ENCODE assay signal across 25 cellular contexts in genomic region chr7:130804156-130804708, GRCh38.
"Had no signal": no experiment of that assay in that cellular context is flagged by ENCODE, and none has a peak within 500 bp of the region (broad histone marks: within the 10 kb centered on the region; RNA-seq: fewer than 3 reads in every experiment).

No MANE protein-coding gene starts in this region.

- H3K27ac Mint-ChIP-seq: activated naive CD4-positive, alpha-beta T cell treated with anti-CD3 and anti-CD28 coated beads, Interleukin-2, amount 50 U/mL, for 24 hours; effector memory CD8-positive, alpha-beta T cell; memory B cell; naive B cell; stimulated activated effector memory CD8-positive, alpha-beta T cell treated with anti-CD3 and anti-CD28 coated beads, Interleukin-12 subunit alpha, Interleukin-12 subunit beta, amount 100 ng/mL, for 72 hours had no signal

- H3K27me3 ChIP-seq: adrenal gland, right atrium auricular region had no signal

- DNase-seq: activated CD4-positive, CD25-positive, alpha-beta regulatory T cell treated with anti-CD3 and anti-CD28 coated beads, Interleukin-2, amount 50 U/mL, for 72 hours; activated gamma-delta T cell treated with Interleukin-2 at 50 U/mL for 16 hours; activated T-cell treated with anti-CD3 and anti-CD28 coated beads, Interleukin-2, amount 50 U/mL, for 1 hour; adrenal gland; central memory CD4-positive, alpha-beta T cell; dorsolateral prefrontal cortex; effector memory CD8-positive, alpha-beta T cell; heart right ventricle; islet precursor cell; left cardiac atrium; naive B cell; occipital lobe; psoas muscle; small intestine; stimulated activated CD4-positive, alpha-beta T cell treated with anti-CD3 and anti-CD28 coated beads, Interleukin-2, amount 100 ng/mL, for 24 hours; stomach; T-helper 1 cell; transverse colon; WERI-Rb-1 had no signal

- H3K27ac ChIP-seq: adrenal gland, dorsolateral prefrontal cortex, epithelial cell of prostate, heart right ventricle, psoas muscle, right atrium auricular region, stomach, transverse colon, WERI-Rb-1 had no signal

- H3K9me3 ChIP-seq: adrenal gland, heart right ventricle, psoas muscle, right atrium auricular region, stomach, transverse colon had no signal

- ATAC-seq: effector memory CD8-positive, alpha-beta T cell; heart right ventricle; psoas muscle had no signal

- H3K36me3 Mint-ChIP-seq: activated naive CD4-positive, alpha-beta T cell treated with anti-CD3 and anti-CD28 coated beads, Interleukin-2, amount 50 U/mL, for 24 hours; memory B cell; stimulated activated effector memory CD8-positive, alpha-beta T cell treated with anti-CD3 and anti-CD28 coated beads, Interleukin-12 subunit alpha, Interleukin-12 subunit beta, amount 100 ng/mL, for 72 hours had no signal

- H3K9me3 Mint-ChIP-seq: activated naive CD4-positive, alpha-beta T cell treated with anti-CD3 and anti-CD28 coated beads, Interleukin-2, amount 50 U/mL, for 24 hours; effector memory CD8-positive, alpha-beta T cell; memory B cell; neural crest cell; stimulated activated effector memory CD8-positive, alpha-beta T cell treated with anti-CD3 and anti-CD28 coated beads, Interleukin-12 subunit alpha, Interleukin-12 subunit beta, amount 100 ng/mL, for 72 hours had no signal

- H3K4me1 Mint-ChIP-seq: activated naive CD4-positive, alpha-beta T cell treated with anti-CD3 and anti-CD28 coated beads, Interleukin-2, amount 50 U/mL, for 24 hours; memory B cell; naive B cell had no signal

- H3K4me1 ChIP-seq: adrenal gland, heart right ventricle, psoas muscle, right atrium auricular region, stomach, transverse colon had no signal

- H3K36me3 ChIP-seq: adrenal gland, heart right ventricle, right atrium auricular region, stomach, transverse colon, WERI-Rb-1 had no signal

- H3K4me3 ChIP-seq: adrenal gland, dorsolateral prefrontal cortex, heart right ventricle, psoas muscle, right atrium auricular region, stomach, transverse colon had no signal

- H3K4me3 Mint-ChIP-seq: activated naive CD4-positive, alpha-beta T cell treated with anti-CD3 and anti-CD28 coated beads, Interleukin-2, amount 50 U/mL, for 24 hours; effector memory CD8-positive, alpha-beta T cell; memory B cell; naive B cell; neural crest cell; stimulated activated effector memory CD8-positive, alpha-beta T cell treated with anti-CD3 and anti-CD28 coated beads, Interleukin-12 subunit alpha, Interleukin-12 subunit beta, amount 100 ng/mL, for 72 hours had no signal
